1 cellular context compared by ENCODE assay signal in genomic region chr13:79407349-79407979, GRCh38.
TF ChIP-seq lines count a peak whose summit lies in the region.

No MANE protein-coding gene starts in this region.

TF ChIP-seq in GM23338, 12 proteins besides CTCF, POLR2A, EP300 and RAD21 (continued from another document):
- TF ChIP-seq REST (IDR thresholded peaks at IDR 0.05; ENCODE audit: unreplicated experiment) (no peak), ZNF331 (CRISPR knock-in tag; IDR thresholded peaks at IDR 0.05; ENCODE audit: low read depth) (no peak), JUNB (IDR thresholded peaks at IDR 0.05; ENCODE audit: unreplicated experiment) (no peak), ETS1 (IDR thresholded peaks at IDR 0.05) (no peak), CREB1 (CRISPR knock-in tag; IDR thresholded peaks at IDR 0.05; ENCODE audit: low read depth) (no peak), EZH2phosphoT487 (IDR thresholded peaks at IDR 0.05; ENCODE audit: unreplicated experiment) (no peak), STAT1 (IDR thresholded peaks at IDR 0.05; ENCODE audit: unreplicated experiment) (no peak)
